In the genomic region with DNA sequence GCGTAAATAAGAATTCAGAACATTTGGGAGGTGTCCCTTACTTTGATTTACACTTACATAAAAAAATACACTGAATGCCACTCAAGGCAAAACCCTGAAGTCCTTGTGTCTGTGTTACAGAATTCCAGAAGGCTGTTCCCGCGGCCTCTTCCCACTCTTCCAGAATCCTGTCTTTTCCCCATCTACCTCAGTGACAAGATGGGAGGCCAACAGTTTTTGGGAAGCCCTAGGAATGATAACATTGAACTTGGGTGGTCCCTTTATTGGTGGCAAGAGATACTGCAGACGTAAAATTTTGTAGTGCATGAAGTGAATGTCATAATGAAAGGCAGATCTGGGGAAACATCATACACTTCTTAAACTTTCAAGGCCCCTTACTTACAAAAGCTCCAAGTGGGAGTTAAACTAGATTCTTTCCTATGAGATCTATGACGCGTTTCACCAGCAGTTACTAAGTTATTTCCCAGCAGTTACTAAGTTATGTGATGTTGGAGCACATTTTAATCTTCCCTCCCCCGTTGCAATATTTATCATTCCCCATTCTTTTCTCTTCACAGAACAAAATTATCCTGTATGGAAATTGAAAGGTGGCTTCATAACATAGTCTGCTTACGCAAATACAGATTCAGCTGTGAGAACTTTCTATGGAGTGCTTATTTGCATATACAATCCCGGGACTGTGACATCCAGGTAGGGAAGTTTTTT, we compare ENCODE assay signal across 16 cellular contexts.
A peak's percentile ranks its signal among the peaks of the same experiment; 100 is the strongest.
DNase-seq lines count a peak whose midpoint lies in the region; ATAC-seq, FAIRE-seq and TF ChIP-seq lines count a peak whose summit lies in the region.
"Had no signal": no experiment of that assay in that cellular context is flagged by ENCODE, and none has a peak within 500 bp of the region (broad histone marks: within the 10 kb centered on the region; RNA-seq: fewer than 3 reads in every experiment).

No MANE protein-coding gene starts in this region.

- H3K4me3 Mint-ChIP-seq in nephron = no peak overlapping the region
- H3K4me3 Mint-ChIP-seq: CD8-positive, alpha-beta memory T cell; GM23338; IgD-negative memory B cell had no signal

- H3K36me3 ChIP-seq in tibial nerve = no peaks in the 10 kb centered on the region
- H3K36me3 ChIP-seq: BLaER1 had no signal

- H3K4me1 ChIP-seq in tibial nerve = peaks cover 0 to 5% (median 0%) of the 10 kb centered on the region in 4 donors
- H3K4me1 ChIP-seq: BLaER1, Caco-2 had no signal

- no peaks in the 10 kb centered on the region for H3K9me3 ChIP-seq in tibial nerve
- H3K9me3 ChIP-seq: BLaER1, Caco-2 had no signal

- peak overlapping the region in 2 of 3 experiments; percentile 32 to 35 for H3K27ac Mint-ChIP-seq in nephron
- H3K27ac Mint-ChIP-seq: CD8-positive, alpha-beta memory T cell; GM23338; IgD-negative memory B cell had no signal

- H3K4me1 Mint-ChIP-seq in nephron = peaks cover 7% of the 10 kb centered on the region
- H3K4me1 Mint-ChIP-seq: GM23338, IgD-negative memory B cell had no signal

- WGBS in tibial nerve, 2 donors = 66 to 70% methylated on average over 9 of the region's 9 CpGs

- no peak overlapping the region for H3K4me3 ChIP-seq in tibial nerve
- H3K4me3 ChIP-seq: BLaER1, GM23338 had no signal

- H3K27me3 Mint-ChIP-seq in nephron (ENCODE audit: low read depth) = no peaks in the 10 kb centered on the region

- no peak for TF ChIP-seq POLR2A in tibial nerve (IDR thresholded peaks at IDR 0.05)

- FAIRE-seq in endometrium (lab: Jason Lieb, UNC) = peak; percentile 96

- no peaks in the 10 kb centered on the region for H3K36me3 Mint-ChIP-seq in nephron (ENCODE audit: low read depth)
- H3K36me3 Mint-ChIP-seq: CD8-positive, alpha-beta memory T cell; IgD-negative memory B cell had no signal

- no peak for ATAC-seq in GM21717 (IDR thresholded peaks at IDR 0.05; ENCODE audit: unreplicated experiment)
- ATAC-seq: GM23338 had no signal

- TF ChIP-seq CTCF in nephron (IDR thresholded peaks at IDR 0.05; ENCODE audit: unreplicated experiment in 3 of 3) (no peak), tibial nerve (IDR thresholded peaks at IDR 0.05) (no peak)

- TF ChIP-seq EP300 in tibial nerve (IDR thresholded peaks at IDR 0.05) = no peak

- DNase-seq in NCI-H1048 (lab: John Stamatoyannopoulos, UW) = peak; percentile 38
- DNase-seq in tibial nerve (ENCODE audit: low spot score in 2 of 2) = no peak
- DNase-seq in NOMO-1 treated with DMSO at 0.1 percent for 48 hours (lab: John Stamatoyannopoulos, UW; ENCODE audit: unreplicated experiment) = no peak
- no peak for DNase-seq in DMS79 (lab: John Stamatoyannopoulos, UW)
- DNase-seq: 8988T; AML-193; Caco-2; CD8-positive, alpha-beta memory T cell; GF-D8; H7 had no signal

- H3K27ac ChIP-seq in tibial nerve = peak overlapping the region in 3 of 4 donors; percentile 25 to 77 (median 72)
- H3K27ac ChIP-seq: BLaER1 had no signal

- H3K27me3 ChIP-seq in tibial nerve = no peaks in the 10 kb centered on the region
- H3K27me3 ChIP-seq: BLaER1 had no signal

- H3K9me3 Mint-ChIP-seq in nephron = no peaks in the 10 kb centered on the region
- H3K9me3 Mint-ChIP-seq: CD8-positive, alpha-beta memory T cell; GM23338; IgD-negative memory B cell had no signal
